ENCODE assay signal across 1 cellular context in genomic region chr14:92702441-92702918, GRCh38.
TF ChIP-seq lines count a peak whose summit lies in the region.

No MANE protein-coding gene starts in this region.

TF ChIP-seq in HepG2, 621 proteins besides CTCF, POLR2A, EP300 and RAD21 (continued from another document):
- no peak for TF ChIP-seq PRDM15 (CRISPR knock-in tag; IDR thresholded peaks at IDR 0.05)
- TF ChIP-seq HOXA3 (CRISPR knock-in tag; IDR thresholded peaks at IDR 0.05): no peak
